ENCODE assay signal across 10 cellular contexts in genomic region chr1:78673120-78673519, GRCh38. TPM values are rescaled to one million over a fixed set of nuclear protein-coding genes. Genes with fewer than 3 reads are reported as not detected.
DNase-seq lines count a peak whose midpoint lies in the region; ATAC-seq and TF ChIP-seq lines count a peak whose summit lies in the region.
"Had no signal": no experiment of that assay in that cellular context is flagged by ENCODE, and none has a peak within 500 bp of the region (broad histone marks: within the 10 kb centered on the region; RNA-seq: fewer than 3 reads in every experiment).

No MANE protein-coding gene starts in this region.

- intact Hi-C loops in posterior vena cava (cut with DNase I), result loop anchor here in 1 of 2 donors (10.0 kb wide), 1 partner anchor 58 kb away; no protein-coding TSS in a partner anchor

- DNase-seq in COR-L47 (lab: John Stamatoyannopoulos, UW), result peak; percentile 36
- DNase-seq in GM12864 (ENCODE audit: low read depth), result no peak
- peak; percentile 3 for DNase-seq in NCI-H69 (lab: John Stamatoyannopoulos, UW)
- peak; percentile 16 for DNase-seq in iPS DF 4.7 (ENCODE audit: extremely low read depth, low spot score)
- DNase-seq in NCI-H1694 (lab: John Stamatoyannopoulos, UW), result no peak
- no peak for DNase-seq in hepatic stellate cell (ENCODE audit: low spot score)
- DNase-seq in posterior vena cava (ENCODE audit: low spot score), result no peak
- DNase-seq: retina, tibial artery had no signal

- ATAC-seq in GM21717 (IDR thresholded peaks at IDR 0.05; ENCODE audit: unreplicated experiment), result no peak

- peak; percentile 41 for TF ChIP-seq CTCF in GM12864 (IDR thresholded peaks at IDR 0.05; ENCODE audit: low read depth, low read length, missing control alignments)

- H3K4me3 ChIP-seq in GM12864 (ENCODE audit: low read depth, low read length), result no peak overlapping the region
- H3K4me3 ChIP-seq: tibial artery had no signal

RNA-seq across cellular contexts. Expression of gene IFI44, which starts 23.5 kb away (rescaled TPM):
- total RNA-seq in posterior vena cava, result 10 to 100 TPM; 32.7 to 51.4 TPM

RNA-seq across cellular contexts. Expression of gene IFI44L, which starts 52.9 kb away (rescaled TPM):
- 10 to 100 TPM in 1 of 2 donors, 1 to 10 TPM in 1; 9.9 to 36.4 TPM for total RNA-seq in posterior vena cava

Comparison
In these comparisons a context has a peak if more than half of its experiments do, and no peak if none do; other contexts are left out.
1. DNase-seq: peak in COR-L47 (single experiment), NCI-H69 (single experiment) and iPS DF 4.7 (single experiment); none in GM12864 (single experiment), NCI-H1694 (single experiment), hepatic stellate cell (single experiment) and posterior vena cava (single experiment).